In genomic region chr10:131195552-131196159, GRCh38 we compare ENCODE assay signal across 1 cellular context.
TF ChIP-seq lines count a peak whose summit lies in the region.

No MANE protein-coding gene starts in this region.

TF ChIP-seq in HepG2, 621 proteins besides CTCF, POLR2A, EP300 and RAD21 (continued from another document):
- no peak for TF ChIP-seq TERF1 (CRISPR knock-in tag; IDR thresholded peaks at IDR 0.05)
- no peak for TF ChIP-seq AKNA (CRISPR knock-in tag; IDR thresholded peaks at IDR 0.05; ENCODE audit: borderline replicate concordance)
- no peak for TF ChIP-seq TMF1 (CRISPR knock-in tag; IDR thresholded peaks at IDR 0.05; ENCODE audit: low read depth)
- no peak for TF ChIP-seq NPAS2 (CRISPR knock-in tag; IDR thresholded peaks at IDR 0.05; ENCODE audit: borderline replicate concordance)
TF ChIP-seq in HepG2: peak in this region for 0.
